Comparison of ENCODE assay signal across 1 cellular context in the genomic region with DNA sequence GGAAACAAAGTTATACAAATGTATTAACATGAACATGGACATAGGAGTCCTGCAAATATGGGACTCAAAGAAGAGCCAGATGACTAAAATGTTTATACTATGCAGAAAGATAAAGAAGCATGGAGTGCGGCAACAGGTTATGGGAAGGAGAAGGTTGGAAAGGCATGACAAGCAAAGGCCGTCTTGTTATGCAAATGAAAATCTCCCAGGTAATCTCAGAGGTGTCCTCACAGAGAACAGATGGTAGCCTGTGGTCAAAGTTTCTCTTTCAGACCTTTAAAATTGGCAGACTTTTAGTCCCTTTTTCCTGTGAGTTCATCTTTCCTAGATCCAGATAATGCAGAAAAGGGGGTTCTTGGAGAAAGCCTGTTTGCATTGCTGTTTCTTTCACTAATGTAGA.
TF ChIP-seq lines count a peak whose summit lies in the region.

No MANE protein-coding gene starts in this region.

TF ChIP-seq in GM23338, 12 proteins besides CTCF, POLR2A, EP300 and RAD21:
- TF ChIP-seq, protein P1, sequence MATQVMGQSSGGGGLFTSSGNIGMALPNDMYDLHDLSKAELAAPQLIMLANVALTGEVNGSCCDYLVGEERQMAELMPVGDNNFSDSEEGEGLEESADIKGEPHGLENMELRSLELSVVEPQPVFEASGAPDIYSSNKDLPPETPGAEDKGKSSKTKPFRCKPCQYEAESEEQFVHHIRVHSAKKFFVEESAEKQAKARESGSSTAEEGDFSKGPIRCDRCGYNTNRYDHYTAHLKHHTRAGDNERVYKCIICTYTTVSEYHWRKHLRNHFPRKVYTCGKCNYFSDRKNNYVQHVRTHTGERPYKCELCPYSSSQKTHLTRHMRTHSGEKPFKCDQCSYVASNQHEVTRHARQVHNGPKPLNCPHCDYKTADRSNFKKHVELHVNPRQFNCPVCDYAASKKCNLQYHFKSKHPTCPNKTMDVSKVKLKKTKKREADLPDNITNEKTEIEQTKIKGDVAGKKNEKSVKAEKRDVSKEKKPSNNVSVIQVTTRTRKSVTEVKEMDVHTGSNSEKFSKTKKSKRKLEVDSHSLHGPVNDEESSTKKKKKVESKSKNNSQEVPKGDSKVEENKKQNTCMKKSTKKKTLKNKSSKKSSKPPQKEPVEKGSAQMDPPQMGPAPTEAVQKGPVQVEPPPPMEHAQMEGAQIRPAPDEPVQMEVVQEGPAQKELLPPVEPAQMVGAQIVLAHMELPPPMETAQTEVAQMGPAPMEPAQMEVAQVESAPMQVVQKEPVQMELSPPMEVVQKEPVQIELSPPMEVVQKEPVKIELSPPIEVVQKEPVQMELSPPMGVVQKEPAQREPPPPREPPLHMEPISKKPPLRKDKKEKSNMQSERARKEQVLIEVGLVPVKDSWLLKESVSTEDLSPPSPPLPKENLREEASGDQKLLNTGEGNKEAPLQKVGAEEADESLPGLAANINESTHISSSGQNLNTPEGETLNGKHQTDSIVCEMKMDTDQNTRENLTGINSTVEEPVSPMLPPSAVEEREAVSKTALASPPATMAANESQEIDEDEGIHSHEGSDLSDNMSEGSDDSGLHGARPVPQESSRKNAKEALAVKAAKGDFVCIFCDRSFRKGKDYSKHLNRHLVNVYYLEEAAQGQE (IDR thresholded peaks at IDR 0.05; ENCODE audit: unreplicated experiment), result no peak
- TF ChIP-seq, protein P2, sequence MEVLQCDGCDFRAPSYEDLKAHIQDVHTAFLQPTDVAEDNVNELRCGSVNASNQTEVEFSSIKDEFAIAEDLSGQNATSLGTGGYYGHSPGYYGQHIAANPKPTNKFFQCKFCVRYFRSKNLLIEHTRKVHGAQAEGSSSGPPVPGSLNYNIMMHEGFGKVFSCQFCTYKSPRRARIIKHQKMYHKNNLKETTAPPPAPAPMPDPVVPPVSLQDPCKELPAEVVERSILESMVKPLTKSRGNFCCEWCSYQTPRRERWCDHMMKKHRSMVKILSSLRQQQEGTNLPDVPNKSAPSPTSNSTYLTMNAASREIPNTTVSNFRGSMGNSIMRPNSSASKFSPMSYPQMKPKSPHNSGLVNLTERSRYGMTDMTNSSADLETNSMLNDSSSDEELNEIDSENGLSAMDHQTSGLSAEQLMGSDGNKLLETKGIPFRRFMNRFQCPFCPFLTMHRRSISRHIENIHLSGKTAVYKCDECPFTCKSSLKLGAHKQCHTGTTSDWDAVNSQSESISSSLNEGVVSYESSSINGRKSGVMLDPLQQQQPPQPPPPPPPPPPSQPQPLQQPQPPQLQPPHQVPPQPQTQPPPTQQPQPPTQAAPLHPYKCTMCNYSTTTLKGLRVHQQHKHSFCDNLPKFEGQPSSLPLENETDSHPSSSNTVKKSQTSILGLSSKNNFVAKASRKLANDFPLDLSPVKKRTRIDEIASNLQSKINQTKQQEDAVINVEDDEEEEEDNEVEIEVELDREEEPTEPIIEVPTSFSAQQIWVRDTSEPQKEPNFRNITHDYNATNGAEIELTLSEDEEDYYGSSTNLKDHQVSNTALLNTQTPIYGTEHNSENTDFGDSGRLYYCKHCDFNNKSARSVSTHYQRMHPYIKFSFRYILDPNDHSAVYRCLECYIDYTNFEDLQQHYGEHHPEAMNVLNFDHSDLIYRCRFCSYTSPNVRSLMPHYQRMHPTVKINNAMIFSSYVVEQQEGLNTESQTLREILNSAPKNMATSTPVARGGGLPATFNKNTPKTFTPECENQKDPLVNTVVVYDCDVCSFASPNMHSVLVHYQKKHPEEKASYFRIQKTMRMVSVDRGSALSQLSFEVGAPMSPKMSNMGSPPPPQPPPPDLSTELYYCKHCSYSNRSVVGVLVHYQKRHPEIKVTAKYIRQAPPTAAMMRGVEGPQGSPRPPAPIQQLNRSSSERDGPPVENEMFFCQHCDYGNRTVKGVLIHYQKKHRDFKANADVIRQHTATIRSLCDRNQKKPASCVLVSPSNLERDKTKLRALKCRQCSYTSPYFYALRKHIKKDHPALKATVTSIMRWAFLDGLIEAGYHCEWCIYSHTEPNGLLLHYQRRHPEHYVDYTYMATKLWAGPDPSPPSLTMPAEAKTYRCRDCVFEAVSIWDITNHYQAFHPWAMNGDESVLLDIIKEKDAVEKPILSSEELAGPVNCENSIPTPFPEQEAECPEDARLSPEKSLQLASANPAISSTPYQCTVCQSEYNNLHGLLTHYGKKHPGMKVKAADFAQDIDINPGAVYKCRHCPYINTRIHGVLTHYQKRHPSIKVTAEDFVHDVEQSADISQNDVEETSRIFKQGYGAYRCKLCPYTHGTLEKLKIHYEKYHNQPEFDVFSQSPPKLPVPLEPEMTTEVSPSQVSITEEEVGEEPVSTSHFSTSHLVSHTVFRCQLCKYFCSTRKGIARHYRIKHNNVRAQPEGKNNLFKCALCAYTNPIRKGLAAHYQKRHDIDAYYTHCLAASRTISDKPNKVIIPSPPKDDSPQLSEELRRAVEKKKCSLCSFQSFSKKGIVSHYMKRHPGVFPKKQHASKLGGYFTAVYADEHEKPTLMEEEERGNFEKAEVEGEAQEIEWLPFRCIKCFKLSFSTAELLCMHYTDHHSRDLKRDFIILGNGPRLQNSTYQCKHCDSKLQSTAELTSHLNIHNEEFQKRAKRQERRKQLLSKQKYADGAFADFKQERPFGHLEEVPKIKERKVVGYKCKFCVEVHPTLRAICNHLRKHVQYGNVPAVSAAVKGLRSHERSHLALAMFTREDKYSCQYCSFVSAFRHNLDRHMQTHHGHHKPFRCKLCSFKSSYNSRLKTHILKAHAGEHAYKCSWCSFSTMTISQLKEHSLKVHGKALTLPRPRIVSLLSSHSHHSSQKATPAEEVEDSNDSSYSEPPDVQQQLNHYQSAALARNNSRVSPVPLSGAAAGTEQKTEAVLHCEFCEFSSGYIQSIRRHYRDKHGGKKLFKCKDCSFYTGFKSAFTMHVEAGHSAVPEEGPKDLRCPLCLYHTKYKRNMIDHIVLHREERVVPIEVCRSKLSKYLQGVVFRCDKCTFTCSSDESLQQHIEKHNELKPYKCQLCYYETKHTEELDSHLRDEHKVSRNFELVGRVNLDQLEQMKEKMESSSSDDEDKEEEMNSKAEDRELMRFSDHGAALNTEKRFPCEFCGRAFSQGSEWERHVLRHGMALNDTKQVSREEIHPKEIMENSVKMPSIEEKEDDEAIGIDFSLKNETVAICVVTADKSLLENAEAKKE (CRISPR knock-in tag; IDR thresholded peaks at IDR 0.05), result peak; percentile 56
